ENCODE assay signal across 14 cellular contexts in genomic region chr17:69500911-69501429, GRCh38.
A peak's percentile ranks its signal among the peaks of the same experiment; 100 is the strongest.
DNase-seq lines count a peak whose midpoint lies in the region; ATAC-seq and TF ChIP-seq lines count a peak whose summit lies in the region.
"Had no signal": no experiment of that assay in that cellular context is flagged by ENCODE, and none has a peak within 500 bp of the region (broad histone marks: within the 10 kb centered on the region; RNA-seq: fewer than 3 reads in every experiment).

No MANE protein-coding gene starts in this region.

- H3K4me1 ChIP-seq in neuronal stem cell (ENCODE audit: control insufficient read depth in 2 of 2, insufficient read depth in 1 of 2, low read depth in 1 of 2, low read length in 2 of 2) = peaks cover 11 to 15% of the 10 kb centered on the region in 2 donors
- H3K4me1 ChIP-seq: adrenal gland had no signal

- H3K4me2 ChIP-seq in neuronal stem cell (ENCODE audit: insufficient read depth, low read length, poor library complexity, severe bottlenecking) = no peak overlapping the region
- H3K4me2 ChIP-seq: SK-N-SH had no signal

- peaks cover 26% of the 10 kb centered on the region for H3K36me3 Mint-ChIP-seq in dendritic cell treated with granulocyte-macrophage colony-stimulating factor and Interleukin-4, amounts not matched to agents 40 ng/mL and 50 ng/mL, for 4 days (ENCODE audit: low read depth)

- WGBS in neuronal stem cell (ENCODE audit: extremely low coverage in 2 of 2, insufficient read length in 2 of 2, insufficient replicate concordance in 1 of 2), 2 donors = no CpG with 5 or more reads among the region's 9 CpGs

- H3K4me3 Mint-ChIP-seq in dendritic cell treated with granulocyte-macrophage colony-stimulating factor and Interleukin-4, amounts not matched to agents 40 ng/mL and 50 ng/mL, for 4 days = no peak overlapping the region
- H3K4me3 Mint-ChIP-seq: activated CD4-positive, alpha-beta memory T cell treated with anti-CD3 and anti-CD28 coated beads, Interleukin-2, amount 10 ng/mL, durations not matched to agents 7 days and 5 days; CD4-positive, alpha-beta memory T cell; neural progenitor cell had no signal

- H3K9ac ChIP-seq in neuronal stem cell (ENCODE audit: low read depth, low read length, poor library complexity) = no peak overlapping the region
- H3K9ac ChIP-seq: neural progenitor cell, SK-N-SH had no signal

- in situ Hi-C loops in GM13976 (cut with MboI; ENCODE audit: low sequenced_read_pairs, unreplicated experiment) = loop anchor here (25.0 kb wide), 1 partner anchor 714 kb away; no protein-coding TSS in a partner anchor

- no peak overlapping the region for H3K18ac ChIP-seq in neuronal stem cell (ENCODE audit: low read length)

- peak overlapping the region; percentile 77 for H2AFZ ChIP-seq in neuronal stem cell (ENCODE audit: low read length)
- H2AFZ ChIP-seq: neural progenitor cell had no signal

- H2AK5ac ChIP-seq in neuronal stem cell (ENCODE audit: low read depth, low read length) = no peak overlapping the region

- no peaks in the 10 kb centered on the region for H3K27me3 Mint-ChIP-seq in dendritic cell treated with granulocyte-macrophage colony-stimulating factor and Interleukin-4, amounts not matched to agents 40 ng/mL and 50 ng/mL, for 4 days
- H3K27me3 Mint-ChIP-seq: activated CD4-positive, alpha-beta memory T cell treated with anti-CD3 and anti-CD28 coated beads, Interleukin-2, amount 10 ng/mL, durations not matched to agents 7 days and 5 days; CD4-positive, alpha-beta memory T cell had no signal

- no peak overlapping the region for H3K4me3 ChIP-seq in neuronal stem cell (ENCODE audit: low read length in 2 of 2)
- H3K4me3 ChIP-seq: neural progenitor cell had no signal

- no peak overlapping the region for H4K91ac ChIP-seq in neuronal stem cell (ENCODE audit: low read depth, low read length, poor library complexity)

- peak overlapping the region; percentile 91 for H3K27ac Mint-ChIP-seq in dendritic cell treated with granulocyte-macrophage colony-stimulating factor and Interleukin-4, amounts not matched to agents 40 ng/mL and 50 ng/mL, for 4 days
- H3K27ac Mint-ChIP-seq: activated CD4-positive, alpha-beta memory T cell treated with anti-CD3 and anti-CD28 coated beads, Interleukin-2, amount 10 ng/mL, durations not matched to agents 7 days and 5 days; neural progenitor cell had no signal

- no peak overlapping the region for H2BK5ac ChIP-seq in neuronal stem cell (ENCODE audit: low read length)

- H3K27ac ChIP-seq in neuronal stem cell (replicated peaks; ENCODE audit: low read length) = no peak overlapping the region
- H3K27ac ChIP-seq: adrenal gland, neural progenitor cell had no signal

- H3K9me3 Mint-ChIP-seq in dendritic cell treated with granulocyte-macrophage colony-stimulating factor and Interleukin-4, amounts not matched to agents 40 ng/mL and 50 ng/mL, for 4 days = no peaks in the 10 kb centered on the region
- H3K9me3 Mint-ChIP-seq: activated CD4-positive, alpha-beta memory T cell treated with anti-CD3 and anti-CD28 coated beads, Interleukin-2, amount 10 ng/mL, durations not matched to agents 7 days and 5 days; CD4-positive, alpha-beta memory T cell; neural progenitor cell had no signal

- H3K36me3 ChIP-seq in neuronal stem cell (replicated peaks in 1 of 2; ENCODE audit: control insufficient read depth in 2 of 2, insufficient read depth in 2 of 2, low read length in 2 of 2) = no peaks in the 10 kb centered on the region
- H3K36me3 ChIP-seq: adrenal gland, neural progenitor cell had no signal

- H3K4me1 Mint-ChIP-seq in dendritic cell treated with granulocyte-macrophage colony-stimulating factor and Interleukin-4, amounts not matched to agents 40 ng/mL and 50 ng/mL, for 4 days (ENCODE audit: low read depth) = peaks cover 69% of the 10 kb centered on the region
- H3K4me1 Mint-ChIP-seq: activated CD4-positive, alpha-beta memory T cell treated with anti-CD3 and anti-CD28 coated beads, Interleukin-2, amount 10 ng/mL, durations not matched to agents 7 days and 5 days had no signal

- TF ChIP-seq CTCF in GM13976 (IDR thresholded peaks at IDR 0.05; ENCODE audit: borderline replicate concordance, control extremely low read depth, extremely low read depth, insufficient read depth, missing control alignments) = no peak

- H3K27me3 ChIP-seq in neuronal stem cell (ENCODE audit: control insufficient read depth in 3 of 3, insufficient read depth in 3 of 3, low read depth in 1 of 3, low read length in 3 of 3) = no peaks in the 10 kb centered on the region
- H3K27me3 ChIP-seq: adrenal gland, neural progenitor cell had no signal

- no peak overlapping the region for H2BK120ac ChIP-seq in neuronal stem cell (ENCODE audit: low read depth, low read length)

- intact Hi-C loops in dendritic cell treated with granulocyte-macrophage colony-stimulating factor and Interleukin-4, amounts not matched to agents 40 ng/mL and 50 ng/mL, for 4 days (cut with micrococcal nuclease) = loop anchor here (5.0 kb wide), 1 partner anchor 84 kb away; no protein-coding TSS in a partner anchor
- intact Hi-C loops in head of caudate nucleus (cut with DNase I) = no loop called here

- H3K23ac ChIP-seq in neuronal stem cell (ENCODE audit: low read depth, low read length, poor library complexity) = no peak overlapping the region

- H2BK15ac ChIP-seq in neuronal stem cell (ENCODE audit: low read length) = no peak overlapping the region

- no peak for ATAC-seq in HG03095 (IDR thresholded peaks at IDR 0.05; ENCODE audit: unreplicated experiment)

- H3K4ac ChIP-seq in neuronal stem cell (ENCODE audit: low read length) = no peak overlapping the region

- no peak overlapping the region for H4K8ac ChIP-seq in neuronal stem cell (ENCODE audit: low read depth, low read length)

- H2BK12ac ChIP-seq in neuronal stem cell (ENCODE audit: low read length) = no peak overlapping the region

- DNase-seq in Ammon's horn (ENCODE audit: low spot score) (peak; percentile 22), NCI-H2029 (lab: John Stamatoyannopoulos, UW) (peak; percentile 31), neuronal stem cell (ENCODE audit: low spot score) (no peak), middle frontal gyrus (ENCODE audit: extremely low spot score, low spot score) (no peak), head of caudate nucleus (no peak), GM13976 (ENCODE audit: low spot score) (no peak)
- DNase-seq: activated CD4-positive, alpha-beta memory T cell treated with anti-CD3 and anti-CD28 coated beads, Interleukin-2, amount 10 ng/mL, durations not matched to agents 7 days and 5 days; adrenal gland; CD4-positive, alpha-beta memory T cell; NCI-H1436; SK-N-SH had no signal

- H3K9me3 ChIP-seq in neuronal stem cell (replicated peaks in 1 of 2; ENCODE audit: control insufficient read depth in 2 of 2, insufficient read depth in 1 of 2, low read depth in 1 of 2, low read length in 2 of 2) = no peaks in the 10 kb centered on the region
- H3K9me3 ChIP-seq: adrenal gland, SK-N-SH had no signal

- peaks cover 2% of the 10 kb centered on the region for H3K79me1 ChIP-seq in neuronal stem cell (ENCODE audit: low read depth, low read length)

- H3K14ac ChIP-seq in neuronal stem cell (ENCODE audit: low read length) = no peak overlapping the region

Comparison
In these comparisons a context has a peak if more than half of its experiments do, and no peak if none do; other contexts are left out.
1. DNase-seq: peak in Ammon's horn (single experiment) and NCI-H2029 (single experiment); none in neuronal stem cell (single experiment), middle frontal gyrus (single experiment), head of caudate nucleus (0 of 42) and GM13976 (single experiment).